In the genomic region with DNA sequence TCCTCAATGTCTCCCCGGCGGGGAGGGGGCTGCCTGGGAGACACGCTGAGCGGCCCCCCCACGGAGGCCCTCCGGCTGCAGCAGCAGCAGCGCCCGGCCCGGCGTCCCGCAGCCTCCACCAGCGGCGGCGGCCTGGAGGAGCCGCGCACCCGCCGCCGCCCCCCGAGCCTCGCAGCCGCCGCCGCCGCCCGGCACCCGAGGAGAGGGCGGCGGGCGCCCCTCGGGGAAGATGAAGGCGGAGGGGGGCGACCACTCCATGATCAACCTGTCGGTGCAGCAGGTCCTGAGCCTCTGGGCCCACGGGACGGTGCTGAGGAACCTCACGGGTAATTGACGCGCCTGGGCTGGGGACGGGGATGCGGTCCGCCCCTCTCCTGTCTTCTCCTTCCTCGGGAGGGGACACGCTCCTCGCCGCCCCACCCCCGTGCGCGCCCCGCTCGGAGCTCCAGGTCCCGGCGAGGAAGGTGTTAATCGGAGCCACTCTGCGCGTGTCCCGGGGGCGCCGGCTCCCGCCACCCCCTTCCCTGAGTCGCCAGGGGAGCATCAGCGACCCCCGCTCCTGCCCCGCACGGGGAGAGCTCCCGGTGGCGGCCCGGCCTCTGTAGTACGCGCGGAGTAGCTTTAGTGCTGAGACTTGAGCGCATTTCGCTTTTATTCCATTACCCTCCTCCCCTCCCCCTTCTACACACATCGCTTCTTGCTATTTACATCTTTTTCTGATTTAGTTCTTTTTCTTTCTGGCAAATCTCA, we compare ENCODE assay signal across 9 cellular contexts. TPM values are rescaled to one million over a fixed set of nuclear protein-coding genes. Genes with fewer than 3 reads are reported as not detected.
A peak's percentile ranks its signal among the peaks of the same experiment; 100 is the strongest.
DNase-seq lines count a peak whose midpoint lies in the region; ATAC-seq and TF ChIP-seq lines count a peak whose summit lies in the region.
"Had no signal": no experiment of that assay in that cellular context is flagged by ENCODE, and none has a peak within 500 bp of the region (broad histone marks: within the 10 kb centered on the region; RNA-seq: fewer than 3 reads in every experiment).

No MANE protein-coding gene starts in this region.

- no peaks in the 10 kb centered on the region for H3K36me3 ChIP-seq in KOPT-K1 (ENCODE audit: insufficient read depth, low read length)

- H3K36me3 Mint-ChIP-seq in activated CD4-positive, alpha-beta T cell treated with anti-CD3 and anti-CD28 coated beads, Interleukin-2, amount 10 ng/mL, durations not matched to agents 7 days and 5 days (ENCODE audit: low read depth): no peaks in the 10 kb centered on the region
- H3K36me3 Mint-ChIP-seq in stimulated activated effector memory CD8-positive, alpha-beta T cell treated with anti-CD3 and anti-CD28 coated beads, Interleukin-12 subunit alpha, Interleukin-12 subunit beta, amount 100 ng/mL, for 72 hours: no peaks in the 10 kb centered on the region

- TF ChIP-seq CTCF in RWPE1 (conservative IDR thresholded peaks at IDR 0.05; ENCODE audit: low read depth): no peak

- H3K27me3 Mint-ChIP-seq in activated CD4-positive, alpha-beta T cell treated with anti-CD3 and anti-CD28 coated beads, Interleukin-2, amount 10 ng/mL, durations not matched to agents 7 days and 5 days: peaks cover 32% of the 10 kb centered on the region

- DNase-seq in GM03348 (ENCODE audit: low spot score) (peak; percentile 54), ecto neural progenitor cell (ENCODE audit: low spot score) (peak; percentile 64), lung microvascular endothelial cell (ENCODE audit: low read depth in 2 of 2) (peak; percentile 1 to 17), RWPE1 (ENCODE audit: low spot score) (no peak)
- DNase-seq in activated CD4-positive, alpha-beta T cell treated with anti-CD3 and anti-CD28 coated beads, Interleukin-2, amount 10 ng/mL, durations not matched to agents 7 days and 5 days: peak; percentile 21
- peak; percentile 20 to 63 for DNase-seq in stimulated activated effector memory CD8-positive, alpha-beta T cell treated with anti-CD3 and anti-CD28 coated beads, Interleukin-12 subunit alpha, Interleukin-12 subunit beta, amount 100 ng/mL, for 72 hours (ENCODE audit: low spot score in 2 of 2)

- no peaks in the 10 kb centered on the region for H3K9me3 Mint-ChIP-seq in activated CD4-positive, alpha-beta T cell treated with anti-CD3 and anti-CD28 coated beads, Interleukin-2, amount 10 ng/mL, durations not matched to agents 7 days and 5 days
- no peaks in the 10 kb centered on the region for H3K9me3 Mint-ChIP-seq in stimulated activated effector memory CD8-positive, alpha-beta T cell treated with anti-CD3 and anti-CD28 coated beads, Interleukin-12 subunit alpha, Interleukin-12 subunit beta, amount 100 ng/mL, for 72 hours

- peak overlapping the region; percentile 56 for H3K27ac Mint-ChIP-seq in activated CD4-positive, alpha-beta T cell treated with anti-CD3 and anti-CD28 coated beads, Interleukin-2, amount 10 ng/mL, durations not matched to agents 7 days and 5 days
- peak overlapping the region; percentile 54 for H3K27ac Mint-ChIP-seq in stimulated activated effector memory CD8-positive, alpha-beta T cell treated with anti-CD3 and anti-CD28 coated beads, Interleukin-12 subunit alpha, Interleukin-12 subunit beta, amount 100 ng/mL, for 72 hours

- POLR2A ChIA-PET in activated CD4-positive, alpha-beta T cell treated with anti-CD3 and anti-CD28 coated beads, Interleukin-2, amount 10 ng/mL, durations not matched to agents 7 days and 5 days (lab: Charles Lee): no interaction called here
- POLR2A ChIA-PET in RWPE1 (lab: Yijun Ruan, JAX; ENCODE audit: low non-redundant PET): no interaction called here

- peaks cover 14% of the 10 kb centered on the region for H3K4me1 Mint-ChIP-seq in activated CD4-positive, alpha-beta T cell treated with anti-CD3 and anti-CD28 coated beads, Interleukin-2, amount 10 ng/mL, durations not matched to agents 7 days and 5 days
- H3K4me1 Mint-ChIP-seq in stimulated activated effector memory CD8-positive, alpha-beta T cell treated with anti-CD3 and anti-CD28 coated beads, Interleukin-12 subunit alpha, Interleukin-12 subunit beta, amount 100 ng/mL, for 72 hours: peaks cover 12% of the 10 kb centered on the region

- H3K27ac ChIP-seq in KOPT-K1 (ENCODE audit: low read depth, low read length, poor library complexity, severe bottlenecking) (peak overlapping the region; percentile 68), RWPE1 (no peak overlapping the region)
- H3K27ac ChIP-seq: epithelial cell of prostate had no signal

- H3K4me3 Mint-ChIP-seq in activated CD4-positive, alpha-beta T cell treated with anti-CD3 and anti-CD28 coated beads, Interleukin-2, amount 10 ng/mL, durations not matched to agents 7 days and 5 days: peak overlapping the region; percentile 76
- peak overlapping the region; percentile 77 for H3K4me3 Mint-ChIP-seq in stimulated activated effector memory CD8-positive, alpha-beta T cell treated with anti-CD3 and anti-CD28 coated beads, Interleukin-12 subunit alpha, Interleukin-12 subunit beta, amount 100 ng/mL, for 72 hours

- peak; percentile 16 for ATAC-seq in GM21717 (IDR thresholded peaks at IDR 0.05; ENCODE audit: unreplicated experiment)
- ATAC-seq in stimulated activated effector memory CD8-positive, alpha-beta T cell treated with anti-CD3 and anti-CD28 coated beads, Interleukin-12 subunit alpha, Interleukin-12 subunit beta, amount 100 ng/mL, for 72 hours: peak; percentile 26

- no peaks in the 10 kb centered on the region for H3K9me3 ChIP-seq in KOPT-K1 (ENCODE audit: insufficient read depth, low read length, poor library complexity, severe bottlenecking)

- CTCF ChIA-PET in activated CD4-positive, alpha-beta T cell treated with anti-CD3 and anti-CD28 coated beads, Interleukin-2, amount 10 ng/mL, durations not matched to agents 7 days and 5 days (lab: Charles Lee): interaction anchor here (0.6 to 1.4 kb wide), 2 partner anchors 23 to 42 kb away, joined by 3 to 4 read pairs; no protein-coding TSS in a partner anchor
- CTCF ChIA-PET in RWPE1 (lab: Yijun Ruan, JAX): interaction anchor here (0.6 to 0.7 kb wide), 3 partner anchors 25 to 754 kb away, joined by 3 to 5 read pairs (median 4); no protein-coding TSS in a partner anchor

RNA-seq across cellular contexts. Expression of a gene that starts 0.7 kb away (rescaled TPM):
- under 1 TPM; 0.81 to 0.82 TPM for total RNA-seq in activated CD4-positive, alpha-beta T cell treated with anti-CD3 and anti-CD28 coated beads, Interleukin-2, amount 10 ng/mL, durations not matched to agents 7 days and 5 days
- total RNA-seq in lung microvascular endothelial cell: 1.1 and 2.0 TPM in 2 replicates
